In genomic region chr16:57474671-57475661, GRCh38 we compare ENCODE assay signal across 11 cellular contexts. TPM values are rescaled to one million over a fixed set of nuclear protein-coding genes. Genes with fewer than 3 reads are reported as not detected.
DNase-seq lines count a peak whose midpoint lies in the region; ATAC-seq, FAIRE-seq and TF ChIP-seq lines count a peak whose summit lies in the region.
"Had no signal": no experiment of that assay in that cellular context is flagged by ENCODE, and none has a peak within 500 bp of the region (broad histone marks: within the 10 kb centered on the region; RNA-seq: fewer than 3 reads in every experiment).

No MANE protein-coding gene starts in this region.

- FAIRE-seq in urothelium cell line (lab: Jason Lieb, UNC): no peak

- no peak overlapping the region for H3K4me3 Mint-ChIP-seq in activated naive CD4-positive, alpha-beta T cell treated with anti-CD3 and anti-CD28 coated beads, Interleukin-2, amount 10 ng/mL, durations not matched to agents 7 days and 5 days
- no peak overlapping the region for H3K4me3 Mint-ChIP-seq in T-helper 17 cell

- ATAC-seq in activated naive CD4-positive, alpha-beta T cell treated with anti-CD3 and anti-CD28 coated beads, Interleukin-2, amount 50 U/mL, for 72 hours: peak in 1 of 2 donors; percentile 0
- no peak for ATAC-seq in T-helper 17 cell
- no peak for ATAC-seq in HG03460 (IDR thresholded peaks at IDR 0.05; ENCODE audit: unreplicated experiment)

- DNase-seq in activated naive CD4-positive, alpha-beta T cell treated with anti-CD3 and anti-CD28 coated beads, Interleukin-2, amount 50 U/mL, for 72 hours (ENCODE audit: low spot score in 2 of 2): peak in 1 of 2 donors; percentile 23
- no peak for DNase-seq in activated naive CD4-positive, alpha-beta T cell treated with anti-CD3 and anti-CD28 coated beads, Interleukin-2, amount 10 ng/mL, durations not matched to agents 7 days and 5 days
- no peak for DNase-seq in effector memory CD4-positive, alpha-beta T cell
- DNase-seq in spleen (peak; percentile 65), urothelium cell line (ENCODE audit: low spot score) (no peak), T-helper 17 cell (no peak)
- DNase-seq: DMS79, NCI-H2171 had no signal

- peak overlapping the region; percentile 39; the same call in 1 of the 2 replicates for H3K4me3 ChIP-seq in HUES6 (ENCODE audit: low read depth, low read length)
- no peak overlapping the region for H3K4me3 ChIP-seq in effector memory CD4-positive, alpha-beta T cell (ENCODE audit: insufficient read depth, low read depth, low read length, poor library complexity, severe bottlenecking)
- no peak overlapping the region for H3K4me3 ChIP-seq in spleen
- H3K4me3 ChIP-seq: suprapubic skin had no signal

- CTCF ChIA-PET in activated naive CD4-positive, alpha-beta T cell treated with anti-CD3 and anti-CD28 coated beads, Interleukin-2, amount 10 ng/mL, durations not matched to agents 7 days and 5 days (lab: Charles Lee): interaction anchor here (0.6 to 9.5 kb wide), 9 partner anchors 9 to 388 kb away, joined by 3 to 79 read pairs (median 6); partner anchors contain the start of genes DOK4 and POLR2C

- H3K36me3 Mint-ChIP-seq in activated naive CD4-positive, alpha-beta T cell treated with anti-CD3 and anti-CD28 coated beads, Interleukin-2, amount 50 U/mL, for 72 hours: peaks cover 0 to 1% of the 10 kb centered on the region in 2 donors
- H3K36me3 Mint-ChIP-seq in activated naive CD4-positive, alpha-beta T cell treated with anti-CD3 and anti-CD28 coated beads, Interleukin-2, amount 10 ng/mL, durations not matched to agents 7 days and 5 days: peaks cover 16% of the 10 kb centered on the region
- H3K36me3 Mint-ChIP-seq in T-helper 17 cell (ENCODE audit: low read depth): peaks cover 2% of the 10 kb centered on the region

- intact Hi-C loops in spleen (cut with DNase I; ENCODE audit: low total_unique reads): no loop called here

- H3K27ac Mint-ChIP-seq in activated naive CD4-positive, alpha-beta T cell treated with anti-CD3 and anti-CD28 coated beads, Interleukin-2, amount 50 U/mL, for 72 hours: peak overlapping the region; percentile 50
- H3K27ac Mint-ChIP-seq in activated naive CD4-positive, alpha-beta T cell treated with anti-CD3 and anti-CD28 coated beads, Interleukin-2, amount 10 ng/mL, durations not matched to agents 7 days and 5 days: no peak overlapping the region
- H3K27ac Mint-ChIP-seq in T-helper 17 cell: no peak overlapping the region

- TF ChIP-seq CTCF in spleen (IDR thresholded peaks at IDR 0.05 in 8 of 11, conservative IDR thresholded peaks at IDR 0.05 in 3 of 11): no peak

- no peak overlapping the region for H3K9ac ChIP-seq in HUES6 (ENCODE audit: low read length)

- peaks cover 8% of the 10 kb centered on the region for H3K27me3 Mint-ChIP-seq in activated naive CD4-positive, alpha-beta T cell treated with anti-CD3 and anti-CD28 coated beads, Interleukin-2, amount 10 ng/mL, durations not matched to agents 7 days and 5 days
- H3K27me3 Mint-ChIP-seq in T-helper 17 cell: no peaks in the 10 kb centered on the region

- H3K36me3 ChIP-seq in HUES6 (ENCODE audit: control insufficient read depth, insufficient read depth, low read length): peaks cover 35% of the 10 kb centered on the region
- peaks cover 27% of the 10 kb centered on the region for H3K36me3 ChIP-seq in effector memory CD4-positive, alpha-beta T cell (ENCODE audit: control insufficient read depth, insufficient read depth, low read length)
- peaks cover 0 to 53% (median 30%) of the 10 kb centered on the region in 6 donors for H3K36me3 ChIP-seq in spleen

- 69 to 80% (median 72%) methylated on average over 29 to 30 of the region's 30 CpGs for WGBS in spleen, 5 donors

- no peak for TF ChIP-seq POLR2A in spleen (IDR thresholded peaks at IDR 0.05)

- no peaks in the 10 kb centered on the region for H3K9me3 Mint-ChIP-seq in activated naive CD4-positive, alpha-beta T cell treated with anti-CD3 and anti-CD28 coated beads, Interleukin-2, amount 50 U/mL, for 72 hours
- H3K9me3 Mint-ChIP-seq in activated naive CD4-positive, alpha-beta T cell treated with anti-CD3 and anti-CD28 coated beads, Interleukin-2, amount 10 ng/mL, durations not matched to agents 7 days and 5 days: no peaks in the 10 kb centered on the region

- no peaks in the 10 kb centered on the region for H3K9me3 ChIP-seq in HUES6 (ENCODE audit: control insufficient read depth, insufficient read depth, low read depth, low read length)
- H3K9me3 ChIP-seq in effector memory CD4-positive, alpha-beta T cell (ENCODE audit: control insufficient read depth, low read length): no peaks in the 10 kb centered on the region
- H3K9me3 ChIP-seq in spleen: no peaks in the 10 kb centered on the region
- no peaks in the 10 kb centered on the region for H3K9me3 ChIP-seq in T-helper 17 cell (ENCODE audit: control insufficient read depth, low read length, poor library complexity, severe bottlenecking)
- H3K9me3 ChIP-seq: suprapubic skin had no signal

- peaks cover 73% of the 10 kb centered on the region for H3K4me1 ChIP-seq in HUES6 (ENCODE audit: control insufficient read depth, insufficient read depth, low read length)
- peaks cover 10% of the 10 kb centered on the region for H3K4me1 ChIP-seq in effector memory CD4-positive, alpha-beta T cell (ENCODE audit: control insufficient read depth, insufficient read depth, low read length, poor library complexity, severe bottlenecking)
- peaks cover 16 to 97% (median 74%) of the 10 kb centered on the region in 6 donors for H3K4me1 ChIP-seq in spleen

- H3K27me3 ChIP-seq in HUES6 (ENCODE audit: control insufficient read depth, insufficient read depth, low read length): peaks cover 10% of the 10 kb centered on the region
- no peaks in the 10 kb centered on the region for H3K27me3 ChIP-seq in effector memory CD4-positive, alpha-beta T cell (replicated peaks; ENCODE audit: control insufficient read depth, insufficient read depth, low read length, poor library complexity, severe bottlenecking)
- peaks cover 0 to 11% (median 0%) of the 10 kb centered on the region in 7 donors for H3K27me3 ChIP-seq in spleen (replicated peaks in 1 of 7)
- H3K27me3 ChIP-seq: suprapubic skin had no signal

- H3K27ac ChIP-seq in HUES6 (ENCODE audit: low read depth, low read length): no peak overlapping the region
- H3K27ac ChIP-seq in effector memory CD4-positive, alpha-beta T cell (ENCODE audit: insufficient read depth, low read length, poor library complexity, severe bottlenecking): peak overlapping the region; percentile 25
- H3K27ac ChIP-seq in spleen: peak overlapping the region in 2 of 8 donors; percentile 28 to 53
- H3K27ac ChIP-seq: suprapubic skin had no signal

- H3K4me1 Mint-ChIP-seq in activated naive CD4-positive, alpha-beta T cell treated with anti-CD3 and anti-CD28 coated beads, Interleukin-2, amount 10 ng/mL, durations not matched to agents 7 days and 5 days: peaks cover 25% of the 10 kb centered on the region
- H3K4me1 Mint-ChIP-seq in T-helper 17 cell: peaks cover 12% of the 10 kb centered on the region

RNA-seq across cellular contexts. Expression of gene DOK4, which starts 11.3 kb away (rescaled TPM):
- total RNA-seq in activated naive CD4-positive, alpha-beta T cell treated with anti-CD3 and anti-CD28 coated beads, Interleukin-2, amount 50 U/mL, for 72 hours: 1 to 10 TPM; 7.1 to 7.7 TPM
- 10 to 100 TPM in 6 of 7 donors, 1 to 10 TPM in 1; 7.3 to 19.8 (median 16.1) TPM for total RNA-seq in spleen
- 10 to 100 TPM in 1 of 3 donors, 1 to 10 TPM in 2; 4.1 to 10.0 (median 5.5) TPM for polyA plus RNA-seq in spleen
- total RNA-seq in T-helper 17 cell: 1 to 10 TPM; 1.8 to 2.6 TPM

RNA-seq across cellular contexts. Expression of gene POLR2C, which starts 12.5 kb away (rescaled TPM):
- 10 to 100 TPM; 64.3 to 65.3 TPM for total RNA-seq in activated naive CD4-positive, alpha-beta T cell treated with anti-CD3 and anti-CD28 coated beads, Interleukin-2, amount 50 U/mL, for 72 hours
- 10 to 100 TPM; 42.3 to 75.6 (median 52.7) TPM for total RNA-seq in spleen
- 10 to 100 TPM; 23.2 to 42.7 (median 35.0) TPM for polyA plus RNA-seq in spleen
- total RNA-seq in T-helper 17 cell: 10 to 100 TPM; 76.1 to 82.6 TPM

RNA-seq across cellular contexts. Expression of gene COQ9, which starts 27.7 kb away (rescaled TPM):
- 10 to 100 TPM; 14.8 to 44.3 TPM for total RNA-seq in activated naive CD4-positive, alpha-beta T cell treated with anti-CD3 and anti-CD28 coated beads, Interleukin-2, amount 50 U/mL, for 72 hours
- total RNA-seq in spleen (10 to 100 TPM; 25.8 to 39.9 (median 29.6) TPM), T-helper 17 cell (10 to 100 TPM; 14.2 to 15.3 TPM)
- 10 to 100 TPM; 32.2 to 34.9 (median 34.4) TPM for polyA plus RNA-seq in spleen

RNA-seq across cellular contexts. Expression of gene CIAPIN1, which starts 27.8 kb away (rescaled TPM):
- 10 to 100 TPM; 35.2 to 38.0 TPM for total RNA-seq in activated naive CD4-positive, alpha-beta T cell treated with anti-CD3 and anti-CD28 coated beads, Interleukin-2, amount 50 U/mL, for 72 hours
- total RNA-seq in spleen (10 to 100 TPM; 21.4 to 39.8 (median 31.3) TPM), T-helper 17 cell (10 to 100 TPM; 19.3 to 35.0 TPM)
- 10 to 100 TPM; 19.6 to 28.4 (median 22.1) TPM for polyA plus RNA-seq in spleen

Comparison
In these comparisons a context has a peak if more than half of its experiments do, and no peak if none do; other contexts are left out.
1. H3K27ac Mint-ChIP-seq: peak in activated naive CD4-positive, alpha-beta T cell treated with anti-CD3 and anti-CD28 coated beads, Interleukin-2, amount 50 U/mL, for 72 hours (2 of 2); none in activated naive CD4-positive, alpha-beta T cell treated with anti-CD3 and anti-CD28 coated beads, Interleukin-2, amount 10 ng/mL, durations not matched to agents 7 days and 5 days (single experiment) and T-helper 17 cell (single experiment).